Comparison of ENCODE assay signal across 18 cellular contexts in genomic region chr5:45847877-45848276, GRCh38.
"Had no signal": no experiment of that assay in that cellular context is flagged by ENCODE, and none has a peak within 500 bp of the region (broad histone marks: within the 10 kb centered on the region; RNA-seq: fewer than 3 reads in every experiment).

No MANE protein-coding gene starts in this region.

- DNase-seq: activated CD4-positive, alpha-beta T cell treated with anti-CD3 and anti-CD28 coated beads, Interleukin-2, amount 50 U/mL, for 48 hours; activated CD4-positive, CD25-positive, alpha-beta regulatory T cell treated with anti-CD3 and anti-CD28 coated beads, Interleukin-2, amount 50 U/mL, for 72 hours; activated effector memory CD4-positive, alpha-beta T cell treated with anti-CD3 and anti-CD28 coated beads, Interleukin-2, amount 50 U/mL, for 16 hours; activated T-cell treated with anti-CD3 and anti-CD28 coated beads, Interleukin-2, amount 50 U/mL, for 4 hours; amygdala; cortex of kidney; effector memory CD4-positive, alpha-beta T cell; hippocampal formation; stimulated activated CD4-positive, alpha-beta T cell treated with anti-CD3 and anti-CD28 coated beads, Interleukin-4, amount 100 ng/mL, for 1 hour; stimulated activated CD8-positive, alpha-beta memory T cell treated with anti-CD3 and anti-CD28 coated beads, Interleukin-4, amount 100 ng/mL, for 48 hours; T-helper 2 cell had no signal

- H3K27me3 Mint-ChIP-seq: activated naive CD8-positive, alpha-beta T cell; brain; central memory CD8-positive, alpha-beta T cell; stimulated activated naive CD8-positive, alpha-beta T cell treated with anti-CD3 and anti-CD28 coated beads, Interleukin-15, Interleukin-2, amounts not matched to agents 100 ng/mL and 50 ng/mL, for 24 hours had no signal

- H3K27ac Mint-ChIP-seq: activated naive CD8-positive, alpha-beta T cell; brain; nephron; stimulated activated naive CD8-positive, alpha-beta T cell treated with anti-CD3 and anti-CD28 coated beads, Interleukin-15, Interleukin-2, amounts not matched to agents 100 ng/mL and 50 ng/mL, for 24 hours had no signal

- H3K27ac ChIP-seq: thoracic aorta had no signal

- H3K4me3 ChIP-seq: thoracic aorta had no signal

- H3K36me3 ChIP-seq: thoracic aorta had no signal

- H3K4me3 Mint-ChIP-seq: activated naive CD8-positive, alpha-beta T cell; activated T-cell treated with anti-CD3 and anti-CD28 coated beads, Interleukin-2, amount 50 U/mL, for 4 hours; brain; central memory CD8-positive, alpha-beta T cell; nephron; stimulated activated naive CD8-positive, alpha-beta T cell treated with anti-CD3 and anti-CD28 coated beads, Interleukin-15, Interleukin-2, amounts not matched to agents 100 ng/mL and 50 ng/mL, for 24 hours had no signal

- H3K4me1 Mint-ChIP-seq: brain; central memory CD8-positive, alpha-beta T cell; nephron had no signal

- H3K36me3 Mint-ChIP-seq: activated naive CD8-positive, alpha-beta T cell; brain had no signal

- ATAC-seq: activated T-cell treated with anti-CD3 and anti-CD28 coated beads, Interleukin-2, amount 50 U/mL, for 4 hours; left lobe of liver had no signal
